Comparison of ENCODE assay signal across 9 cellular contexts in the genomic region with DNA sequence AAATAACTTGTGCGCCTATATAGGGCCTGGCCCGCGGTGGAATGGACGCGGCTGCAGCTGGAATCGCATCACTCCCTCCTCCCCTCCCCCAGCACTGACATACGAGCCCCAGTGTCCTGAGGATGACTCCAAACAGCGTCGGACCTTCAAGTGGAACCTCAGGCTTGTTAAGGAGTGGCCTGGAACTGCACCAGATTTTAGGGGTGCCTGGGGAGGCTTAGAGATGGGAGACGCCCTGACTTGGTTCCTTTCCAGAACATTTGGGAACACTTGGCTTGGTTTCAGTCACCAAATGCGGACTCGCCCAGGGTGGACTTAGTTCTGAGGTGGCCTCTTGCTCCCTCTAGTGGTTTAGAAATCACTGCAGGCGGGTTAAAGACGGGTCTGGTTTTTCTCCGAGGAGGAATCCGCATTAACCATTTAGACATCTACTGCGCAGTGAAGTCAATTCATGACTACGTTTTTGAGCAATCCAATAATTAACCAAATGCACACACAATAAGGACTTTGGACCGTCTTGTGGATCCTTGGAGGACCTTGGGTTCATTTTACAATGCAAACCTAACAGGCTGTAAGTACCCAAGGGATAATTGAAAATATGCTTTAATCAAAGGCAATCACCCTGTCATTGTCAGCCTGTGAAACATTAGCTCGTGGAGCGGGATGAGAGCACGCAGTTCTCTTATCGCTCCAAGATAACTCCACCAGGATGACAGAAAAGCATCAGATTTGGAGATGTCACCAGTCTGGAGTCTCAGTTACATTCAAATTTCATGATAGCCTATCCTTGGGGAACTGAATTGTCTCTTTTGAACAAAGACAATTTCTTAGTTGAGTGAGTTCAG. TPM values are rescaled to one million over a fixed set of nuclear protein-coding genes. Genes with fewer than 3 reads are reported as not detected.
A peak's percentile ranks its signal among the peaks of the same experiment; 100 is the strongest.
DNase-seq lines count a peak whose midpoint lies in the region; ATAC-seq and TF ChIP-seq lines count a peak whose summit lies in the region.
"Had no signal": no experiment of that assay in that cellular context is flagged by ENCODE, and none has a peak within 500 bp of the region (broad histone marks: within the 10 kb centered on the region; RNA-seq: fewer than 3 reads in every experiment).

No MANE protein-coding gene starts in this region.

- POLR2A ChIA-PET in RWPE1 (lab: Yijun Ruan, JAX; ENCODE audit: low non-redundant PET) = no interaction called here

- H3K4me3 ChIP-seq in neuronal stem cell (ENCODE audit: low read length in 2 of 2) (peak overlapping the region; percentile 21 to 68), urinary bladder (ENCODE audit: low read depth, low read length) (peak overlapping the region; percentile 10)

- H2BK120ac ChIP-seq in neuronal stem cell (ENCODE audit: low read depth, low read length) = no peak overlapping the region

- H3K79me1 ChIP-seq in neuronal stem cell (ENCODE audit: low read depth, low read length) = no peaks in the 10 kb centered on the region

- H3K9me3 ChIP-seq in neuronal stem cell (replicated peaks in 1 of 2; ENCODE audit: control insufficient read depth in 2 of 2, insufficient read depth in 1 of 2, low read depth in 1 of 2, low read length in 2 of 2) = no peaks in the 10 kb centered on the region

- no peak overlapping the region for H3K14ac ChIP-seq in neuronal stem cell (ENCODE audit: low read length)

- peaks cover 0 to 44% (median 4%) of the 10 kb centered on the region in 3 experiments for H3K27me3 ChIP-seq in neuronal stem cell (ENCODE audit: control insufficient read depth in 3 of 3, insufficient read depth in 3 of 3, low read depth in 1 of 3, low read length in 3 of 3)

- no peak overlapping the region for H4K8ac ChIP-seq in neuronal stem cell (ENCODE audit: low read depth, low read length)

- peak; percentile 64 for DNase-seq in COLO668 (lab: John Stamatoyannopoulos, UW; ENCODE audit: unreplicated experiment)
- DNase-seq in LoVo (ENCODE audit: low spot score) = peak; percentile 81
- DNase-seq in RWPE1 (ENCODE audit: low spot score) = peak; percentile 77
- peak; percentile 81 for DNase-seq in germinal center (ENCODE audit: low spot score)
- DNase-seq in neuronal stem cell (ENCODE audit: low spot score) = peak; percentile 79

- H3K4me1 ChIP-seq in neuronal stem cell (ENCODE audit: control insufficient read depth in 2 of 2, insufficient read depth in 1 of 2, low read depth in 1 of 2, low read length in 2 of 2) (no peaks in the 10 kb centered on the region), urinary bladder (ENCODE audit: insufficient read depth) (no peaks in the 10 kb centered on the region)

- WGBS in neuronal stem cell (ENCODE audit: extremely low coverage in 2 of 2, insufficient read length in 2 of 2, insufficient replicate concordance in 1 of 2), 2 donors = no CpG with 5 or more reads among the region's 23 CpGs
- WGBS in urinary bladder = under 1% methylated on average over 23 of the region's 23 CpGs

- no peaks in the 10 kb centered on the region for H3K4me1 Mint-ChIP-seq in activated naive CD4-positive, alpha-beta T cell treated with anti-CD3 and anti-CD28 coated beads, Interleukin-2, amount 50 U/mL, for 24 hours

- no peaks in the 10 kb centered on the region for H3K36me3 Mint-ChIP-seq in activated naive CD4-positive, alpha-beta T cell treated with anti-CD3 and anti-CD28 coated beads, Interleukin-2, amount 50 U/mL, for 24 hours

- no peak overlapping the region for H4K91ac ChIP-seq in neuronal stem cell (ENCODE audit: low read depth, low read length, poor library complexity)

- no peak overlapping the region for H2BK5ac ChIP-seq in neuronal stem cell (ENCODE audit: low read length)

- no peak overlapping the region for H2AK5ac ChIP-seq in neuronal stem cell (ENCODE audit: low read depth, low read length)

- H3K36me3 ChIP-seq in neuronal stem cell (replicated peaks in 1 of 2; ENCODE audit: control insufficient read depth in 2 of 2, insufficient read depth in 2 of 2, low read length in 2 of 2) = no peaks in the 10 kb centered on the region
- no peaks in the 10 kb centered on the region for H3K36me3 ChIP-seq in urinary bladder (ENCODE audit: insufficient read depth)

- H3K27ac ChIP-seq in RWPE1 (peak overlapping the region; percentile 37), neuronal stem cell (replicated peaks; ENCODE audit: low read length) (no peak overlapping the region), urinary bladder (ENCODE audit: low read depth) (no peak overlapping the region)

- peak overlapping the region; percentile 19 for H3K4me3 Mint-ChIP-seq in activated naive CD4-positive, alpha-beta T cell treated with anti-CD3 and anti-CD28 coated beads, Interleukin-2, amount 50 U/mL, for 24 hours

- peak; percentile 90 for TF ChIP-seq CTCF in RWPE1 (conservative IDR thresholded peaks at IDR 0.05; ENCODE audit: low read depth)

- no peak overlapping the region for H3K9ac ChIP-seq in neuronal stem cell (ENCODE audit: low read depth, low read length, poor library complexity)

- no peak overlapping the region for H2BK12ac ChIP-seq in neuronal stem cell (ENCODE audit: low read length)

- no peaks in the 10 kb centered on the region for H3K9me3 Mint-ChIP-seq in activated naive CD4-positive, alpha-beta T cell treated with anti-CD3 and anti-CD28 coated beads, Interleukin-2, amount 50 U/mL, for 24 hours

- H2BK15ac ChIP-seq in neuronal stem cell (ENCODE audit: low read length) = no peak overlapping the region

- peaks cover 16% of the 10 kb centered on the region for H3K27me3 Mint-ChIP-seq in activated naive CD4-positive, alpha-beta T cell treated with anti-CD3 and anti-CD28 coated beads, Interleukin-2, amount 50 U/mL, for 24 hours

- H3K23ac ChIP-seq in neuronal stem cell (ENCODE audit: low read depth, low read length, poor library complexity) = no peak overlapping the region

- CTCF ChIA-PET in RWPE1 (lab: Yijun Ruan, JAX) = interaction anchor here (0.6 to 3.6 kb wide), 10 partner anchors 12 to 1166 kb away, joined by 3 to 19 read pairs (median 4); no protein-coding TSS in a partner anchor

- H3K4ac ChIP-seq in neuronal stem cell (ENCODE audit: low read length) = no peak overlapping the region

- H3K27ac Mint-ChIP-seq in activated naive CD4-positive, alpha-beta T cell treated with anti-CD3 and anti-CD28 coated beads, Interleukin-2, amount 50 U/mL, for 24 hours = no peak overlapping the region

- no peak overlapping the region for H3K18ac ChIP-seq in neuronal stem cell (ENCODE audit: low read length)

- H3K4me2 ChIP-seq in neuronal stem cell (ENCODE audit: insufficient read depth, low read length, poor library complexity, severe bottlenecking) = peak overlapping the region; percentile 63

- peak; percentile 80 for ATAC-seq in GM21526 (IDR thresholded peaks at IDR 0.05; ENCODE audit: low FRiP score, unreplicated experiment)

- H2AFZ ChIP-seq in neuronal stem cell (ENCODE audit: low read length) = peak overlapping the region; percentile 92

RNA-seq across cellular contexts. Expression of gene PDGFRA, which starts 11.2 kb away (rescaled TPM):
- polyA plus RNA-seq in neuronal stem cell (2013, experiment 1 of 2) = 0.56 TPM
- polyA plus RNA-seq in neuronal stem cell (2013, experiment 2 of 2) = 0.66 TPM
- 254 TPM for total RNA-seq in urinary bladder
- polyA plus RNA-seq in urinary bladder = 189 TPM
- total RNA-seq: activated CD8-positive, alpha-beta memory T cell treated with anti-CD3 and anti-CD28 coated beads for 36 hours had no signal
